ENCODE assay signal across 1 cellular context in genomic region chr9:130088056-130088455, GRCh38.
TF ChIP-seq lines count a peak whose summit lies in the region.

No MANE protein-coding gene starts in this region.

TF ChIP-seq in SK-N-SH, 30 proteins besides CTCF, POLR2A, EP300 and RAD21:
- TF ChIP-seq FOXJ3 (CRISPR knock-in tag; IDR thresholded peaks at IDR 0.05), result no peak
